Comparison of ENCODE assay signal across 1 cellular context in the genomic region with DNA sequence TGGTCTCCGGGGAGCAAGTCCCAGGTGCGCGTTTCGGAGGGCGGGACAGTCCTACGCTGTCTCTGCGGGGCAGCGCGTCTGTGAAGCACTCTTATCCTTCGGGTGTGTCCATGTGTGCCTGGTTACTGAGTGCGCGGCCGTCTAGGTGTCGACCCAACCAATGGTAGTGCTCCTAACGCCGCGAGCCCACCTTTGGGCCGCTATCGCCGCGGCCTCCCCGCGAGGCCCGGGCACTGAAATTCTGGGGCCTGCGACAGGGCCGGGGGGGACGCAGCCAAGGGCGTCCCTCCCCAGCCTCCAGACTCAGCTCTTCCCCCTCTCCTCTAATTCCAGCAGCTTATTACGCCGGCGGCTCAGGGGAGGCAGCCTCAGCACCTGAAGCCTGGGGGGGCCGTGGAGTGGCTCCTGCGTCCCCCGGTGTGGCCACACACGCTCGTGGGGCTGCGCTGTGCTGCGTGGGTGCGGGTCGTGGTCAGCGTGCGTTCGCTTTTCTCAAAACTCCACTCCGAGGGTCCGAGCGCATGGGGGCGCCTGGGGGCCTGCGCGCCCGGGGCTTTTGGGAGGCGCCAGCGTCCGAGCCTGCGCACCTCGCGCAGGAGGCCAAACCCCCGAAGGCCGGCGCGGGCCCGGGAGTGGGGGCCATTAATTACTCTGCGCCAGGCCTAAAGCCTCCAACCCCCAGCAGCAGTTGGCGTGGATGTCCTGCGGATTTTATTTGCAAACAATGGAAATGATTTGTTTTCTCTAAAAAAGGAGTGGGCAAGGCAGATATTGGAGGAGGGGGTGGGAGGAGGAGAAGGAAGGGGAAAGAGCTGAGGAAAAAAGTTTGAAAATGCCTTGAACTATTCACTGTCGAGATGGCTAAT.
TF ChIP-seq lines count a peak whose summit lies in the region.

No MANE protein-coding gene starts in this region.

TF ChIP-seq in HepG2, 621 proteins besides CTCF, POLR2A, EP300 and RAD21 (continued from another document and continues in another):
- TF ChIP-seq PBX3 (CRISPR knock-in tag; IDR thresholded peaks at IDR 0.05; ENCODE audit: borderline replicate concordance) (0 out of 2 replicates have a peak, but pooled peaks have one; percentile 50), FOSL1 (CRISPR knock-in tag; IDR thresholded peaks at IDR 0.05; ENCODE audit: borderline replicate concordance) (no peak; the same call in 1 of the 2 replicates), KDM3A (CRISPR knock-in tag; IDR thresholded peaks at IDR 0.05; ENCODE audit: low read depth) (no peak), MYC (CRISPR knock-in tag; IDR thresholded peaks at IDR 0.05; ENCODE audit: borderline replicate concordance) (peak; percentile 55; the same call in 1 of the 2 replicates), NR2C2 (CRISPR knock-in tag; IDR thresholded peaks at IDR 0.05; ENCODE audit: borderline replicate concordance) (peak; percentile 59; the same call in 1 of the 2 replicates), RFXAP (CRISPR knock-in tag; IDR thresholded peaks at IDR 0.05; ENCODE audit: borderline replicate concordance) (peak; percentile 77), ZNF605 (CRISPR knock-in tag; IDR thresholded peaks at IDR 0.05) (no peak), ZNF383 (CRISPR knock-in tag; IDR thresholded peaks at IDR 0.05; ENCODE audit: borderline replicate concordance) (peak; percentile 97; the same call in 1 of the 2 replicates), MAFK (conservative IDR thresholded peaks at IDR 0.05 in 1 of 2, IDR thresholded peaks at IDR 0.05 in 1 of 2; ENCODE audit: low read length in 2 of 2) (no peak), NR0B2 (CRISPR knock-in tag; IDR thresholded peaks at IDR 0.05) (no peak; the same call in 1 of the 2 replicates), DBP (CRISPR knock-in tag; IDR thresholded peaks at IDR 0.05; ENCODE audit: not compliant biosample characterization) (peak; percentile 67), ZMYM4 (CRISPR knock-in tag; IDR thresholded peaks at IDR 0.05) (peak; percentile 18), CBFB (CRISPR knock-in tag; IDR thresholded peaks at IDR 0.05) (peak; percentile 25; the same call in 1 of the 2 replicates), NONO (IDR thresholded peaks at IDR 0.05) (no peak), NONO (CRISPR knock-in tag; conservative IDR thresholded peaks at IDR 0.05) (peak; percentile 62; the same call in 1 of the 2 replicates), TARDBP (CRISPR knock-in tag; IDR thresholded peaks at IDR 0.05) (peak; percentile 15; the same call in 1 of the 2 replicates), ZSCAN21 (CRISPR knock-in tag; IDR thresholded peaks at IDR 0.05; ENCODE audit: borderline replicate concordance) (peak; percentile 79), KDM4B (CRISPR knock-in tag; IDR thresholded peaks at IDR 0.05) (no peak), ZNF556 (CRISPR knock-in tag; IDR thresholded peaks at IDR 0.05; ENCODE audit: borderline replicate concordance) (0 out of 2 replicates have a peak, but pooled peaks have one; percentile 16), AGO1 (IDR thresholded peaks at IDR 0.05; ENCODE audit: low read depth, low read length, poor library complexity, severe bottlenecking) (peak; percentile 31), ZNF564 (CRISPR knock-in tag; IDR thresholded peaks at IDR 0.05) (0 out of 2 replicates have a peak, but pooled peaks have one; percentile 24), AGO2 (optimal IDR thresholded peaks at IDR 0.05; ENCODE audit: low read depth, low read length) (peak; percentile 99), SATB2 (CRISPR knock-in tag; IDR thresholded peaks at IDR 0.05) (peak; percentile 71), NR3C1 (CRISPR knock-in tag; IDR thresholded peaks at IDR 0.05) (peak; percentile 8; the same call in 1 of the 2 replicates), KDM5B (CRISPR knock-in tag; IDR thresholded peaks at IDR 0.05; ENCODE audit: borderline replicate concordance) (peak; percentile 18; the same call in 1 of the 2 replicates), FOXO4 (CRISPR knock-in tag; conservative IDR thresholded peaks at IDR 0.05) (0 out of 2 replicates have a peak, but pooled peaks have one; percentile 58), ZNF83 (CRISPR knock-in tag; IDR thresholded peaks at IDR 0.05; ENCODE audit: borderline replicate concordance) (peak; percentile 76; the same call in 1 of the 2 replicates), ZNF12 (CRISPR knock-in tag; IDR thresholded peaks at IDR 0.05) (0 out of 2 replicates have a peak, but pooled peaks have one; percentile 32), BRD4 (CRISPR knock-in tag; IDR thresholded peaks at IDR 0.05) (peak; percentile 72; the same call in 1 of the 2 replicates)
- TF ChIP-seq, protein P1, sequence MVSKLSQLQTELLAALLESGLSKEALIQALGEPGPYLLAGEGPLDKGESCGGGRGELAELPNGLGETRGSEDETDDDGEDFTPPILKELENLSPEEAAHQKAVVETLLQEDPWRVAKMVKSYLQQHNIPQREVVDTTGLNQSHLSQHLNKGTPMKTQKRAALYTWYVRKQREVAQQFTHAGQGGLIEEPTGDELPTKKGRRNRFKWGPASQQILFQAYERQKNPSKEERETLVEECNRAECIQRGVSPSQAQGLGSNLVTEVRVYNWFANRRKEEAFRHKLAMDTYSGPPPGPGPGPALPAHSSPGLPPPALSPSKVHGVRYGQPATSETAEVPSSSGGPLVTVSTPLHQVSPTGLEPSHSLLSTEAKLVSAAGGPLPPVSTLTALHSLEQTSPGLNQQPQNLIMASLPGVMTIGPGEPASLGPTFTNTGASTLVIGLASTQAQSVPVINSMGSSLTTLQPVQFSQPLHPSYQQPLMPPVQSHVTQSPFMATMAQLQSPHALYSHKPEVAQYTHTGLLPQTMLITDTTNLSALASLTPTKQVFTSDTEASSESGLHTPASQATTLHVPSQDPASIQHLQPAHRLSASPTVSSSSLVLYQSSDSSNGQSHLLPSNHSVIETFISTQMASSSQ (IDR thresholded peaks at IDR 0.05; ENCODE audit: low read depth) = no peak
- TF ChIP-seq, protein P1 (CRISPR knock-in tag; IDR thresholded peaks at IDR 0.05; ENCODE audit: borderline replicate concordance) = no peak
- TF ChIP-seq, protein P2, sequence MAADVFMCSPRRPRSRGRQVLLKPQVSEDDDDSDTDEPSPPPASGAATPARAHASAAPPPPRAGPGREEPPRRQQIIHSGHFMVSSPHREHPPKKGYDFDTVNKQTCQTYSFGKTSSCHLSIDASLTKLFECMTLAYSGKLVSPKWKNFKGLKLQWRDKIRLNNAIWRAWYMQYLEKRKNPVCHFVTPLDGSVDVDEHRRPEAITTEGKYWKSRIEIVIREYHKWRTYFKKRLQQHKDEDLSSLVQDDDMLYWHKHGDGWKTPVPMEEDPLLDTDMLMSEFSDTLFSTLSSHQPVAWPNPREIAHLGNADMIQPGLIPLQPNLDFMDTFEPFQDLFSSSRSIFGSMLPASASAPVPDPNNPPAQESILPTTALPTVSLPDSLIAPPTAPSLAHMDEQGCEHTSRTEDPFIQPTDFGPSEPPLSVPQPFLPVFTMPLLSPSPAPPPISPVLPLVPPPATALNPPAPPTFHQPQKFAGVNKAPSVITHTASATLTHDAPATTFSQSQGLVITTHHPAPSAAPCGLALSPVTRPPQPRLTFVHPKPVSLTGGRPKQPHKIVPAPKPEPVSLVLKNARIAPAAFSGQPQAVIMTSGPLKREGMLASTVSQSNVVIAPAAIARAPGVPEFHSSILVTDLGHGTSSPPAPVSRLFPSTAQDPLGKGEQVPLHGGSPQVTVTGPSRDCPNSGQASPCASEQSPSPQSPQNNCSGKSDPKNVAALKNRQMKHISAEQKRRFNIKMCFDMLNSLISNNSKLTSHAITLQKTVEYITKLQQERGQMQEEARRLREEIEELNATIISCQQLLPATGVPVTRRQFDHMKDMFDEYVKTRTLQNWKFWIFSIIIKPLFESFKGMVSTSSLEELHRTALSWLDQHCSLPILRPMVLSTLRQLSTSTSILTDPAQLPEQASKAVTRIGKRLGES (CRISPR knock-in tag; IDR thresholded peaks at IDR 0.05; ENCODE audit: borderline replicate concordance) = 0 out of 2 replicates have a peak, but pooled peaks have one; percentile 40
- TF ChIP-seq, protein P3, sequence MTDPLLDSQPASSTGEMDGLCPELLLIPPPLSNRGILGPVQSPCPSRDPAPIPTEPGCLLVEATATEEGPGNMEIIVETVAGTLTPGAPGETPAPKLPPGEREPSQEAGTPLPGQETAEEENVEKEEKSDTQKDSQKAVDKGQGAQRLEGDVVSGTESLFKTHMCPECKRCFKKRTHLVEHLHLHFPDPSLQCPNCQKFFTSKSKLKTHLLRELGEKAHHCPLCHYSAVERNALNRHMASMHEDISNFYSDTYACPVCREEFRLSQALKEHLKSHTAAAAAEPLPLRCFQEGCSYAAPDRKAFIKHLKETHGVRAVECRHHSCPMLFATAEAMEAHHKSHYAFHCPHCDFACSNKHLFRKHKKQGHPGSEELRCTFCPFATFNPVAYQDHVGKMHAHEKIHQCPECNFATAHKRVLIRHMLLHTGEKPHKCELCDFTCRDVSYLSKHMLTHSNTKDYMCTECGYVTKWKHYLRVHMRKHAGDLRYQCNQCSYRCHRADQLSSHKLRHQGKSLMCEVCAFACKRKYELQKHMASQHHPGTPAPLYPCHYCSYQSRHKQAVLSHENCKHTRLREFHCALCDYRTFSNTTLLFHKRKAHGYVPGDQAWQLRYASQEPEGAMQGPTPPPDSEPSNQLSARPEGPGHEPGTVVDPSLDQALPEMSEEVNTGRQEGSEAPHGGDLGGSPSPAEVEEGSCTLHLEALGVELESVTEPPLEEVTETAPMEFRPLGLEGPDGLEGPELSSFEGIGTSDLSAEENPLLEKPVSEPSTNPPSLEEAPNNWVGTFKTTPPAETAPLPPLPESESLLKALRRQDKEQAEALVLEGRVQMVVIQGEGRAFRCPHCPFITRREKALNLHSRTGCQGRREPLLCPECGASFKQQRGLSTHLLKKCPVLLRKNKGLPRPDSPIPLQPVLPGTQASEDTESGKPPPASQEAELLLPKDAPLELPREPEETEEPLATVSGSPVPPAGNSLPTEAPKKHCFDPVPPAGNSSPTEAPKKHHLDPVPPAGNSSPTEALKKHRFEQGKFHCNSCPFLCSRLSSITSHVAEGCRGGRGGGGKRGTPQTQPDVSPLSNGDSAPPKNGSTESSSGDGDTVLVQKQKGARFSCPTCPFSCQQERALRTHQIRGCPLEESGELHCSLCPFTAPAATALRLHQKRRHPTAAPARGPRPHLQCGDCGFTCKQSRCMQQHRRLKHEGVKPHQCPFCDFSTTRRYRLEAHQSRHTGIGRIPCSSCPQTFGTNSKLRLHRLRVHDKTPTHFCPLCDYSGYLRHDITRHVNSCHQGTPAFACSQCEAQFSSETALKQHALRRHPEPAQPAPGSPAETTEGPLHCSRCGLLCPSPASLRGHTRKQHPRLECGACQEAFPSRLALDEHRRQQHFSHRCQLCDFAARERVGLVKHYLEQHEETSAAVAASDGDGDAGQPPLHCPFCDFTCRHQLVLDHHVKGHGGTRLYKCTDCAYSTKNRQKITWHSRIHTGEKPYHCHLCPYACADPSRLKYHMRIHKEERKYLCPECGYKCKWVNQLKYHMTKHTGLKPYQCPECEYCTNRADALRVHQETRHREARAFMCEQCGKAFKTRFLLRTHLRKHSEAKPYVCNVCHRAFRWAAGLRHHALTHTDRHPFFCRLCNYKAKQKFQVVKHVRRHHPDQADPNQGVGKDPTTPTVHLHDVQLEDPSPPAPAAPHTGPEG (CRISPR knock-in tag; IDR thresholded peaks at IDR 0.05) = peak; percentile 45; the same call in 1 of the 2 replicates
- TF ChIP-seq, protein P4, sequence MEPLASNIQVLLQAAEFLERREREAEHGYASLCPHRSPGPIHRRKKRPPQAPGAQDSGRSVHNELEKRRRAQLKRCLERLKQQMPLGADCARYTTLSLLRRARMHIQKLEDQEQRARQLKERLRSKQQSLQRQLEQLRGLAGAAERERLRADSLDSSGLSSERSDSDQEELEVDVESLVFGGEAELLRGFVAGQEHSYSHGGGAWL (CRISPR knock-in tag; IDR thresholded peaks at IDR 0.05) = peak; percentile 52; the same call in 1 of the 2 replicates
- TF ChIP-seq, protein P5, sequence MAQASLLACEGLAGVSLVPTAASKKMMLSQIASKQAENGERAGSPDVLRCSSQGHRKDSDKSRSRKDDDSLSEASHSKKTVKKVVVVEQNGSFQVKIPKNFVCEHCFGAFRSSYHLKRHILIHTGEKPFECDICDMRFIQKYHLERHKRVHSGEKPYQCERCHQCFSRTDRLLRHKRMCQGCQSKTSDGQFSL (CRISPR knock-in tag; IDR thresholded peaks at IDR 0.05) = peak; percentile 41; the same call in 1 of the 2 replicates
